20 cellular contexts compared by ENCODE assay signal in the genomic region with DNA sequence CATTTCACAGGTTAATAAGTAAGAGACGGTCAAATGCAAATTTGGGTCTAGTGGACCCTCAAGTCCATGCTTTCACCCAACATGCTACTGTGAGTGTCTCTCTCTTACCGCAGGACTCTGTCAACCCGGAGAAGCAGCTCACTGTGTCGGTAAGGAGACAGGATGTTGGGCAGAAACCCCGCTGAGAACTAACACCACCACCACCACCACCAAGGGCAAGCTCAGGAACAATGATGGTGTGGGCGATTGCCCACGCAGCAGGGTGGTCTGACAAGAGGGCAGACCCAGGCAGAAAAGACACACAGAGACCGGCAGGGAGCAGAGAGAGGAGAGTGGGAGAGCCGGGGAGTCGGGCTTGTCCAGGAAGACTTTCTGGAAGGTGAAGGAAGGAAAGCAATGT. TPM values are rescaled to one million over a fixed set of nuclear protein-coding genes. Genes with fewer than 3 reads are reported as not detected.
DNase-seq lines count a peak whose midpoint lies in the region; ATAC-seq and TF ChIP-seq lines count a peak whose summit lies in the region.
"Had no signal": no experiment of that assay in that cellular context is flagged by ENCODE, and none has a peak within 500 bp of the region (broad histone marks: within the 10 kb centered on the region; RNA-seq: fewer than 3 reads in every experiment).

No MANE protein-coding gene starts in this region.

- H3K9ac ChIP-seq in adipocyte (ENCODE audit: low read length) (peak overlapping the region; percentile 78), mesendoderm (ENCODE audit: low read length) (no peak overlapping the region)
- H3K9ac ChIP-seq: BLaER1 treated with 17β-estradiol and CSF1 and Interleukin-3, amounts not matched to agents 10 nM and 100 nM had no signal

- H3K56ac ChIP-seq in mesendoderm (ENCODE audit: low read length): peak overlapping the region; percentile 73

- H2BK120ac ChIP-seq in mesendoderm (ENCODE audit: low read depth, low read length): no peak overlapping the region

- H3K9me3 ChIP-seq in left ventricle myocardium inferior (replicated peaks) (no peaks in the 10 kb centered on the region), adipocyte (ENCODE audit: control insufficient read depth, low read length) (no peaks in the 10 kb centered on the region)
- H3K9me3 ChIP-seq: body of pancreas had no signal

- TF ChIP-seq CTCF in left ventricle myocardium inferior (IDR thresholded peaks at IDR 0.05; ENCODE audit: borderline replicate concordance) (no peak), CD14-positive monocyte (IDR thresholded peaks at IDR 0.05) (no peak)

- no peak overlapping the region for H3K4me3 Mint-ChIP-seq in CD14-positive monocyte
- H3K4me3 Mint-ChIP-seq in activated CD8-positive, alpha-beta memory T cell treated with anti-CD3 and anti-CD28 coated beads, Interleukin-2, amount 10 ng/mL, durations not matched to agents 7 days and 5 days: no peak overlapping the region
- H3K4me3 Mint-ChIP-seq in stimulated activated naive CD8-positive, alpha-beta T cell treated with anti-CD3 and anti-CD28 coated beads, Interleukin-15, amount 100 ng/mL, for 72 hours: no peak overlapping the region
- H3K4me3 Mint-ChIP-seq: activated naive CD8-positive, alpha-beta T cell; activated T-helper 17 cell treated with anti-CD3 and anti-CD28 coated beads, Interleukin-2, amount 50 U/mL, for 72 hours; effector memory CD8-positive, alpha-beta T cell had no signal

- CTCF ChIA-PET in activated CD8-positive, alpha-beta memory T cell treated with anti-CD3 and anti-CD28 coated beads, Interleukin-2, amount 10 ng/mL, durations not matched to agents 7 days and 5 days (lab: Charles Lee): interaction anchor here (2.4 kb wide), 1 partner anchor 52 kb away, joined by 8 read pairs; no protein-coding TSS in a partner anchor

- WGBS in mesendoderm (ENCODE audit: extremely low coverage, insufficient coverage, low lambda C conversion rate): no CpG with 5 or more reads among the region's 10 CpGs

- H3K4me2 ChIP-seq in mesendoderm (ENCODE audit: low read length): no peak overlapping the region

- H4K8ac ChIP-seq in mesendoderm (ENCODE audit: low read depth, low read length): no peak overlapping the region

- no peaks in the 10 kb centered on the region for H3K79me1 ChIP-seq in mesendoderm (ENCODE audit: low read length)

- H3K27ac ChIP-seq in left ventricle myocardium inferior (replicated peaks) (peak overlapping the region; percentile 79), mesendoderm (ENCODE audit: low read depth, low read length) (peak overlapping the region; percentile 80)
- H3K27ac ChIP-seq: BLaER1 treated with 17β-estradiol and CSF1 and Interleukin-3, amounts not matched to agents 10 nM and 100 nM; body of pancreas had no signal

- no peak overlapping the region for H2BK5ac ChIP-seq in mesendoderm (ENCODE audit: low read length)

- no peaks in the 10 kb centered on the region for H3K36me3 ChIP-seq in left ventricle myocardium inferior
- H3K36me3 ChIP-seq in adipocyte (ENCODE audit: control insufficient read depth, insufficient read depth, low read length, severe bottlenecking): no peaks in the 10 kb centered on the region
- H3K36me3 ChIP-seq in mesendoderm (ENCODE audit: control insufficient read depth, insufficient read depth, low read length): no peaks in the 10 kb centered on the region
- H3K36me3 ChIP-seq: BLaER1 treated with 17β-estradiol and CSF1 and Interleukin-3, amounts not matched to agents 10 nM and 100 nM had no signal

- peaks cover 30% of the 10 kb centered on the region for H3K4me1 ChIP-seq in left ventricle myocardium inferior
- H3K4me1 ChIP-seq in adipocyte (ENCODE audit: control insufficient read depth, insufficient read depth, low read length): peaks cover 30% of the 10 kb centered on the region
- H3K4me1 ChIP-seq in mesendoderm (ENCODE audit: control insufficient read depth, low read depth, low read length): peaks cover 10% of the 10 kb centered on the region
- H3K4me1 ChIP-seq: body of pancreas had no signal

- H3K4me1 Mint-ChIP-seq in CD14-positive monocyte: no peaks in the 10 kb centered on the region
- H3K4me1 Mint-ChIP-seq in activated CD8-positive, alpha-beta memory T cell treated with anti-CD3 and anti-CD28 coated beads, Interleukin-2, amount 10 ng/mL, durations not matched to agents 7 days and 5 days: peaks cover 8% of the 10 kb centered on the region
- H3K4me1 Mint-ChIP-seq in stimulated activated naive CD8-positive, alpha-beta T cell treated with anti-CD3 and anti-CD28 coated beads, Interleukin-15, amount 100 ng/mL, for 72 hours: peaks cover 6% of the 10 kb centered on the region
- H3K4me1 Mint-ChIP-seq: activated T-helper 17 cell treated with anti-CD3 and anti-CD28 coated beads, Interleukin-2, amount 50 U/mL, for 72 hours had no signal

- ATAC-seq in left cardiac atrium (no peak), GM18861 (IDR thresholded peaks at IDR 0.05; ENCODE audit: unreplicated experiment) (no peak)
- no peak for ATAC-seq in activated CD8-positive, alpha-beta memory T cell treated with anti-CD3 and anti-CD28 coated beads, Interleukin-2, amount 10 ng/mL, durations not matched to agents 7 days and 5 days
- ATAC-seq in stimulated activated naive CD8-positive, alpha-beta T cell treated with anti-CD3 and anti-CD28 coated beads, Interleukin-15, amount 100 ng/mL, for 72 hours: no peak
- ATAC-seq: activated T-helper 17 cell treated with anti-CD3 and anti-CD28 coated beads, Interleukin-2, amount 50 U/mL, for 72 hours; body of pancreas; effector memory CD8-positive, alpha-beta T cell had no signal

- peaks cover 11 to 19% (median 12%) of the 10 kb centered on the region in 3 donors for H3K27me3 Mint-ChIP-seq in CD14-positive monocyte (ENCODE audit: low read depth in 3 of 3)
- peaks cover 36% of the 10 kb centered on the region for H3K27me3 Mint-ChIP-seq in activated CD8-positive, alpha-beta memory T cell treated with anti-CD3 and anti-CD28 coated beads, Interleukin-2, amount 10 ng/mL, durations not matched to agents 7 days and 5 days
- peaks cover 46% of the 10 kb centered on the region for H3K27me3 Mint-ChIP-seq in stimulated activated naive CD8-positive, alpha-beta T cell treated with anti-CD3 and anti-CD28 coated beads, Interleukin-15, amount 100 ng/mL, for 72 hours

- H3K18ac ChIP-seq in mesendoderm (ENCODE audit: low read length): peak overlapping the region; percentile 5

- DNase-seq in left ventricle myocardium inferior: no peak
- DNase-seq in left cardiac atrium: no peak
- no peak for DNase-seq in adipocyte (ENCODE audit: low read depth)
- DNase-seq in mesendoderm: peak; percentile 62
- no peak for DNase-seq in CD14-positive monocyte (ENCODE audit: low spot score)
- DNase-seq in activated CD8-positive, alpha-beta memory T cell treated with anti-CD3 and anti-CD28 coated beads, Interleukin-2, amount 10 ng/mL, durations not matched to agents 7 days and 5 days: no peak
- no peak for DNase-seq in stimulated activated naive CD8-positive, alpha-beta T cell treated with anti-CD3 and anti-CD28 coated beads, Interleukin-15, amount 100 ng/mL, for 72 hours
- DNase-seq: activated CD4-positive, alpha-beta T cell treated with anti-CD3 and anti-CD28 coated beads for 1 hour; DMS153; effector memory CD8-positive, alpha-beta T cell; GDM1; NCI-H1417 treated with DMSO at 0.1 percent for 48 hours; NCI-H524; occipital lobe; stimulated activated CD8-positive, alpha-beta memory T cell treated with anti-CD3 and anti-CD28 coated beads, Interleukin-4, amount 100 ng/mL, for 48 hours had no signal

- no peak overlapping the region for H4K5ac ChIP-seq in mesendoderm (ENCODE audit: low read length)

- H3K27ac Mint-ChIP-seq in CD14-positive monocyte: peak overlapping the region in 1 of 7 donors; percentile 22
- H3K27ac Mint-ChIP-seq in activated CD8-positive, alpha-beta memory T cell treated with anti-CD3 and anti-CD28 coated beads, Interleukin-2, amount 10 ng/mL, durations not matched to agents 7 days and 5 days: no peak overlapping the region
- H3K27ac Mint-ChIP-seq in stimulated activated naive CD8-positive, alpha-beta T cell treated with anti-CD3 and anti-CD28 coated beads, Interleukin-15, amount 100 ng/mL, for 72 hours: no peak overlapping the region
- H3K27ac Mint-ChIP-seq: activated naive CD8-positive, alpha-beta T cell; activated T-helper 17 cell treated with anti-CD3 and anti-CD28 coated beads, Interleukin-2, amount 50 U/mL, for 72 hours; effector memory CD8-positive, alpha-beta T cell had no signal

- intact Hi-C loops in left ventricle myocardium inferior (cut with micrococcal nuclease) (no loop called here), left cardiac atrium (cut with DNase I) (no loop called here), CD14-positive monocyte (cut with micrococcal nuclease) (loop anchor here in 1 of 2 donors (10.0 kb wide), 1 partner anchor 60 kb away; no protein-coding TSS in a partner anchor)

- H3K23ac ChIP-seq in mesendoderm (ENCODE audit: low read length): no peak overlapping the region

- no peaks in the 10 kb centered on the region for H3K27me3 ChIP-seq in left ventricle myocardium inferior (ENCODE audit: low read depth)
- H3K27me3 ChIP-seq in adipocyte (replicated peaks; ENCODE audit: control insufficient read depth, insufficient read depth, low read length): no peaks in the 10 kb centered on the region
- no peaks in the 10 kb centered on the region for H3K27me3 ChIP-seq in mesendoderm (ENCODE audit: insufficient read depth, low read length, poor library complexity)
- H3K27me3 ChIP-seq: body of pancreas had no signal

- peaks cover 0 to 2% (median 0%) of the 10 kb centered on the region in 7 donors for H3K9me3 Mint-ChIP-seq in CD14-positive monocyte
- no peaks in the 10 kb centered on the region for H3K9me3 Mint-ChIP-seq in activated CD8-positive, alpha-beta memory T cell treated with anti-CD3 and anti-CD28 coated beads, Interleukin-2, amount 10 ng/mL, durations not matched to agents 7 days and 5 days (ENCODE audit: low read depth)
- H3K9me3 Mint-ChIP-seq in stimulated activated naive CD8-positive, alpha-beta T cell treated with anti-CD3 and anti-CD28 coated beads, Interleukin-15, amount 100 ng/mL, for 72 hours: no peaks in the 10 kb centered on the region
- H3K9me3 Mint-ChIP-seq: activated T-helper 17 cell treated with anti-CD3 and anti-CD28 coated beads, Interleukin-2, amount 50 U/mL, for 72 hours; effector memory CD8-positive, alpha-beta T cell had no signal

- H3K79me2 ChIP-seq in mesendoderm (ENCODE audit: control insufficient read depth, insufficient read depth, low read length): no peaks in the 10 kb centered on the region

- H3K4me3 ChIP-seq in left ventricle myocardium inferior: peak overlapping the region; percentile 5
- peak overlapping the region; percentile 40 for H3K4me3 ChIP-seq in adipocyte (ENCODE audit: low read length)
- H3K4me3 ChIP-seq in mesendoderm (ENCODE audit: low read length): no peak overlapping the region
- H3K4me3 ChIP-seq: BLaER1 treated with 17β-estradiol and CSF1 and Interleukin-3, amounts not matched to agents 10 nM and 100 nM; body of pancreas had no signal

- no peaks in the 10 kb centered on the region for H3K36me3 Mint-ChIP-seq in CD14-positive monocyte
- no peaks in the 10 kb centered on the region for H3K36me3 Mint-ChIP-seq in activated CD8-positive, alpha-beta memory T cell treated with anti-CD3 and anti-CD28 coated beads, Interleukin-2, amount 10 ng/mL, durations not matched to agents 7 days and 5 days
- H3K36me3 Mint-ChIP-seq: activated naive CD8-positive, alpha-beta T cell had no signal

- H3K4ac ChIP-seq in mesendoderm (ENCODE audit: low read depth, low read length): no peak overlapping the region

- H2BK15ac ChIP-seq in mesendoderm (replicated peaks; ENCODE audit: low read depth): no peak overlapping the region

- H2AK5ac ChIP-seq in mesendoderm (ENCODE audit: low read length): no peak overlapping the region

RNA-seq across cellular contexts. Expression of gene TIMP3, which starts 56.9 kb away (rescaled TPM):
- total RNA-seq in left ventricle myocardium inferior: 250 TPM
- 100 to 1,000 TPM; 434 to 484 TPM for total RNA-seq in left cardiac atrium
- polyA plus RNA-seq in mesendoderm (2013, experiment 1 of 2): 8.8 TPM
- polyA plus RNA-seq in mesendoderm (2013, experiment 2 of 2): 9.2 TPM
- not detected for polyA plus RNA-seq in CD14-positive monocyte
- not detected for total RNA-seq in activated CD8-positive, alpha-beta memory T cell treated with anti-CD3 and anti-CD28 coated beads, Interleukin-2, amount 10 ng/mL, durations not matched to agents 7 days and 5 days
- total RNA-seq: activated T-helper 17 cell treated with anti-CD3 and anti-CD28 coated beads, Interleukin-2, amount 50 U/mL, for 72 hours had no signal

Comparison
In these comparisons a context has a peak if more than half of its experiments do, and no peak if none do; other contexts are left out.
1. RNA of gene TIMP3, which starts 56.9 kb away (total RNA-seq): 434 to 484 TPM in left cardiac atrium and 250 TPM in left ventricle myocardium inferior (single experiment); not detected in activated CD8-positive, alpha-beta memory T cell treated with anti-CD3 and anti-CD28 coated beads, Interleukin-2, amount 10 ng/mL, durations not matched to agents 7 days and 5 days; every median in the first group is over 100 times any median in the second.